In genomic region chr7:106126170-106126938, GRCh38 we compare ENCODE assay signal across 7 cellular contexts. TPM values are rescaled to one million over a fixed set of nuclear protein-coding genes. Genes with fewer than 3 reads are reported as not detected.
DNase-seq lines count a peak whose midpoint lies in the region; ATAC-seq and TF ChIP-seq lines count a peak whose summit lies in the region.

No MANE protein-coding gene starts in this region.

- DNase-seq in HPDE6-E6E7 (ENCODE audit: extremely low spot score) (peak; percentile 29), RPMI7951 (ENCODE audit: low read depth) (peak; percentile 72), amniotic epithelial cell (ENCODE audit: low read depth) (peak; percentile 46), smooth muscle cell of the brain vasculature (ENCODE audit: low read depth, low spot score) (peak; percentile 33), omental fat pad (ENCODE audit: low spot score) (no peak), left ventricle myocardium superior (no peak)

- ATAC-seq in omental fat pad (ENCODE audit: low FRiP score) (no peak), GM19395 (IDR thresholded peaks at IDR 0.05; ENCODE audit: unreplicated experiment) (no peak), left ventricle myocardium superior (no peak)

- intact Hi-C loops in left ventricle myocardium superior (cut with micrococcal nuclease): no loop called here

- no peak for TF ChIP-seq CTCF in omental fat pad (IDR thresholded peaks at IDR 0.05)

RNA-seq across cellular contexts. Expression of gene SYPL1, which starts 14.2 kb away (rescaled TPM):
- 63.7 and 80.3 TPM in 2 replicates for total RNA-seq in RPMI7951 (2014; rRNA removed; shearing (Covaris generic))
- 100 to 1,000 TPM in 1 of 4 donors, 10 to 100 TPM in 3; 61.5 to 120 (median 70.6) TPM for total RNA-seq in omental fat pad
- total RNA-seq in left ventricle myocardium superior: 96.3 TPM

Comparison
In these comparisons a context has a peak if more than half of its experiments do, and no peak if none do; other contexts are left out.
1. DNase-seq: peak in HPDE6-E6E7 (single experiment), RPMI7951 (single experiment), amniotic epithelial cell (single experiment) and smooth muscle cell of the brain vasculature (single experiment); none in omental fat pad (single experiment) and left ventricle myocardium superior (single experiment).